ENCODE assay signal across 11 cellular contexts in the genomic region with DNA sequence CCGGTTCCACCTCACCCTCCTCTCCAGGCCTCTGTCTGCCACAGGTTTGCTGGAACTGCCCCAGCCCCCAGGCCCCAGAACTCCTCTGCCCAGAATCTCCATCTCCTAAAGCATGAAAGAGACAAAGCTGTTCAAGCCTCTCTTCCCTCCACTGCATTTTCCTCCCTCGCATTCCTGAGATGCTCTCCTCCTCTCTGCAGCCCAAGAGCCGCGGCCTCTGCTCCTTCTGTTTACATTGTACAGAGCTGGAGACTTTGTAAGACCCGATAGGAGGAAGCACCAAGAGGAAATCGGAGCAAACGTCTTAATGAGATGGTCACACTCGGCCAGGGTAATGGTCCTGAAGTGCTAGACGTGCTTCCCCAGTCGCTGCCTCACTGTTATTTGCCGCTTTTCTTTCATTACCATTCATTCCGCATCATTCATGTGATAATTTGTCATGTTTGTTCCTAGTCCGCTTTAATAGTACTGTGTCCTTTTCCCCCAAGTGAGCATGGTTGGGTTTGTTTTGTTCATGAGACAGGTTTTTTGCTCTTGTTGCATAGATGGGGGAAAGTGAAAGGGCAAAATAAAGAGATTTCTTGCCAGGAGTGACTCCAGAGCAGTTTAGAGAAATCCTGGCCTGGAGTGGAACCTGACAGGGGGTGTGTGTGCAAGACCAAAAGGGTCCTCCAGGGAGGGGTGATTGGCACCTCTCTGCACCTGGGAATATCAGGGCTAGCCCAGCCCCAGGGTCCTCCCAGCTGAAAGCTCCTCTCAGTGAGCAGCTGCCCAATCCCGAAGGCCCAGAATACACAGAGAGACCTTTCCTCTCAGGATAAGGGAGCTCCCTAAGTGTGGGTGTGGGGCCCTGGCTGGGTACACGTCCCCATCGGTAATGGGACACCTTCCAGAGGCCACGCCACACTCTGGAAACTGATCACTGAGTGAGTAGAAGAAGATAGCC. TPM values are rescaled to one million over a fixed set of nuclear protein-coding genes. Genes with fewer than 3 reads are reported as not detected.
DNase-seq lines count a peak whose midpoint lies in the region; ATAC-seq, FAIRE-seq and TF ChIP-seq lines count a peak whose summit lies in the region.
"Had no signal": no experiment of that assay in that cellular context is flagged by ENCODE, and none has a peak within 500 bp of the region (broad histone marks: within the 10 kb centered on the region; RNA-seq: fewer than 3 reads in every experiment).

No MANE protein-coding gene starts in this region.

- H3K4me1 ChIP-seq in A549 (peaks cover 52% of the 10 kb centered on the region), esophagus muscularis mucosa (peaks cover 0 to 27% (median 19%) of the 10 kb centered on the region in 4 donors), mucosa of stomach (ENCODE audit: control insufficient read depth, insufficient read depth, low read length) (peaks cover 10% of the 10 kb centered on the region)
- H3K4me1 ChIP-seq: colonic mucosa had no signal

- whole genome bisulfite sequencing in A549 (ENCODE audit: missing lambda C conversion rate), result 73% methylated on average over 17 of the region's 17 CpGs
- WGBS in esophagus muscularis mucosa, result 35% methylated on average over 16 of the region's 17 CpGs

- no peak overlapping the region for H3K4me3 ChIP-seq in A549
- H3K4me3 ChIP-seq in esophagus muscularis mucosa, result peak overlapping the region in 2 of 4 donors; percentile 11 to 18
- no peak overlapping the region for H3K4me3 ChIP-seq in mucosa of stomach (ENCODE audit: low read length)
- H3K4me3 ChIP-seq: colonic mucosa had no signal

- TF ChIP-seq CTCF in A549 (IDR thresholded peaks at IDR 0.05) (no peak), esophagus muscularis mucosa (IDR thresholded peaks at IDR 0.05) (no peak)

- no peak for TF ChIP-seq EP300 in A549 (IDR thresholded peaks at IDR 0.05)
- no peak for TF ChIP-seq EP300 in esophagus muscularis mucosa (IDR thresholded peaks at IDR 0.05)

- POLR2A ChIA-PET in A549 (lab: Yijun Ruan, JAX), result interaction anchor here (1.6 kb wide), 1 partner anchor 45 kb away, joined by 6 read pairs; the partner anchor contains the start of gene ID2

- H3K27me3 ChIP-seq in esophagus muscularis mucosa, result no peaks in the 10 kb centered on the region
- peaks cover 3% of the 10 kb centered on the region for H3K27me3 ChIP-seq in mucosa of stomach (ENCODE audit: control insufficient read depth, insufficient read depth, low read length)
- H3K27me3 ChIP-seq: colonic mucosa had no signal

- CTCF ChIA-PET in A549 (lab: Yijun Ruan, JAX), result interaction anchor here (1.3 to 1.4 kb wide), 3 partner anchors 9 to 10 kb away, joined by 3 read pairs; no protein-coding TSS in a partner anchor

- DNase-seq in A549 (ENCODE audit: low read depth in 1 of 2, low spot score in 1 of 2) (no peak), M059J (ENCODE audit: low read depth) (peak; percentile 34), esophagus muscularis mucosa (ENCODE audit: extremely low spot score) (no peak), NCI-H510A (lab: John Stamatoyannopoulos, UW) (no peak), frontal cortex (ENCODE audit: low spot score in 2 of 2) (no peak), NCI-H526 treated with DMSO at 0.1 percent for 48 hours (lab: John Stamatoyannopoulos, UW) (no peak)
- DNase-seq: colonic mucosa; MM.1S; stimulated activated naive CD4-positive, alpha-beta T cell treated with Interleukin-2 at 50 U/mL for 16 hours had no signal

- H3K36me3 ChIP-seq in esophagus muscularis mucosa, result no peaks in the 10 kb centered on the region
- H3K36me3 ChIP-seq in mucosa of stomach (ENCODE audit: control insufficient read depth, insufficient read depth, low read length), result no peaks in the 10 kb centered on the region
- H3K36me3 ChIP-seq: colonic mucosa had no signal

- no peak for TF ChIP-seq RAD21 in A549 (conservative IDR thresholded peaks at IDR 0.05 in 1 of 2, IDR thresholded peaks at IDR 0.05 in 1 of 2)

- intact Hi-C loops in esophagus muscularis mucosa (cut with DNase I), result loop anchor here (2.0 kb wide), 1 partner anchor 24 kb away; no protein-coding TSS in a partner anchor

- peak overlapping the region; percentile 32 for H3K4me2 ChIP-seq in A549

- FAIRE-seq in A549 (lab: Jason Lieb, UNC) (no peak), frontal cortex (lab: Jason Lieb, UNC) (no peak)

- H3K9ac ChIP-seq in mucosa of stomach (ENCODE audit: low read length), result peak overlapping the region; percentile 3

- TF ChIP-seq POLR2A in A549 (IDR thresholded peaks at IDR 0.05; ENCODE audit: low read length) (no peak), esophagus muscularis mucosa (IDR thresholded peaks at IDR 0.05; ENCODE audit: low read depth) (no peak)

- H3K9me3 ChIP-seq in A549, result no peaks in the 10 kb centered on the region
- H3K9me3 ChIP-seq in esophagus muscularis mucosa, result no peaks in the 10 kb centered on the region
- H3K9me3 ChIP-seq in mucosa of stomach (ENCODE audit: control insufficient read depth, low read length), result no peaks in the 10 kb centered on the region
- H3K9me3 ChIP-seq: colonic mucosa had no signal

- peak overlapping the region; percentile 92 to 94 for H3K27ac ChIP-seq in A549
- H3K27ac ChIP-seq in esophagus muscularis mucosa (replicated peaks in 1 of 4), result peak overlapping the region; percentile 52 to 64 (median 60)
- H3K27ac ChIP-seq: colonic mucosa had no signal

- ATAC-seq in A549 (no peak), GM21825 (IDR thresholded peaks at IDR 0.05; ENCODE audit: unreplicated experiment) (no peak)

TF ChIP-seq in A549, 52 proteins besides CTCF, POLR2A, EP300 and RAD21:
- TF ChIP-seq BHLHE40 (IDR thresholded peaks at IDR 0.05; ENCODE audit: low read depth, low read length) (no peak), HEYL (CRISPR knock-in tag; IDR thresholded peaks at IDR 0.05) (no peak), ZNF302 (CRISPR knock-in tag; IDR thresholded peaks at IDR 0.05) (no peak), HDAC2 (IDR thresholded peaks at IDR 0.05) (no peak), MAX (IDR thresholded peaks at IDR 0.05) (peak; percentile 17; the same call in 1 of the 2 replicates), FOSL2 (IDR thresholded peaks at IDR 0.05) (no peak), FOSL2 (CRISPR knock-in tag; IDR thresholded peaks at IDR 0.05) (no peak), CBX8 (IDR thresholded peaks at IDR 0.05) (no peak), ZSCAN20 (CRISPR knock-in tag; IDR thresholded peaks at IDR 0.05) (no peak), PHF8 (IDR thresholded peaks at IDR 0.05; ENCODE audit: borderline replicate concordance, low read depth) (no peak)

RNA-seq across cellular contexts. Expression of gene ID2, which starts 44.9 kb away (rescaled TPM):
- polyA plus RNA-seq in A549 (2011; rRNA removed) (177 and 228 TPM in 2 replicates), A549 (2017; fragmentation: RNase III; extraction: RNeasy Plus Mini Kit Qiagen cat#74134 plus additional on column Dnase treatment) (87.8 to 221 TPM (median 181 TPM) in 3 replicates)
- polyA plus RNA-seq in A549 (2012; cell fraction: cytosol; rRNA removed), result 988 and 1,180 TPM in 2 replicates
- polyA plus RNA-seq in A549 (2012; cell fraction: nucleus; rRNA removed), result 636 and 701 TPM in 2 replicates
- polyA minus RNA-seq in A549 (2011; rRNA and poly(A)+ RNA removed), result 112 and 167 TPM in 2 replicates
- 95.4 and 167 TPM in 2 replicates for total RNA-seq in M059J (2014; rRNA removed; shearing (Covaris generic))
- total RNA-seq in esophagus muscularis mucosa (100 to 1,000 TPM; 149 to 254 (median 187) TPM), frontal cortex (151 TPM)
